2 cellular contexts compared by ENCODE assay signal in the genomic region with DNA sequence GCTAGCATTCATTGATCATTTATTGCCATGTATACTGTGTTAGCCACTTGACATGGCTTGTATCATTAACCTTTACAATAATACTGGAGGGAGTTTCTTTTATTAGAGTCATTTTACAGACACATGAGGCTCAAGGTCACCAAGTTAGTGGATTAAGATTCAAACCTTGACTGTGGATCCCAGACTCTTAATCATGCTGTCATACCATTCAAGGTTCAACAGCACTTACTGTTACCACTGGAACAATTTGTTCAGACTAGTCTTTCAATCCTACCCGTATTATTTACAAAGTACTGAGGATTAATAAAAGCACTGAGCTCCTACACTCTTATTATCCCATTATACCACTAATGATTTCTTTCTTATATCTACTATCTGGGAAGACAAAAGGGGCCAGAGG.
TF ChIP-seq lines count a peak whose summit lies in the region.

No MANE protein-coding gene starts in this region.

TF ChIP-seq in SK-N-SH, 30 proteins besides CTCF, POLR2A, EP300 and RAD21:
- TF ChIP-seq NRF1 (IDR thresholded peaks at IDR 0.05; ENCODE audit: low read depth, low read length) (no peak), MEF2A (IDR thresholded peaks at IDR 0.05; ENCODE audit: borderline replicate concordance, low read depth) (no peak), POLR2AphosphoS5 (IDR thresholded peaks at IDR 0.05; ENCODE audit: low read depth, low read length) (no peak), RFX5 (IDR thresholded peaks at IDR 0.05; ENCODE audit: low read length) (no peak)
- TF ChIP-seq, protein P1, sequence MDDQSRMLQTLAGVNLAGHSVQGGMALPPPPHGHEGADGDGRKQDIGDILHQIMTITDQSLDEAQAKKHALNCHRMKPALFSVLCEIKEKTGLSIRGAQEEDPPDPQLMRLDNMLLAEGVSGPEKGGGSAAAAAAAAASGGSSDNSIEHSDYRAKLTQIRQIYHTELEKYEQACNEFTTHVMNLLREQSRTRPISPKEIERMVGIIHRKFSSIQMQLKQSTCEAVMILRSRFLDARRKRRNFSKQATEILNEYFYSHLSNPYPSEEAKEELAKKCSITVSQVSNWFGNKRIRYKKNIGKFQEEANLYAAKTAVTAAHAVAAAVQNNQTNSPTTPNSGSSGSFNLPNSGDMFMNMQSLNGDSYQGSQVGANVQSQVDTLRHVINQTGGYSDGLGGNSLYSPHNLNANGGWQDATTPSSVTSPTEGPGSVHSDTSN (IDR thresholded peaks at IDR 0.05), result no peak

TF ChIP-seq in SK-N-SH treated with all-trans-retinoic acid at 6 μM for 48 hours, 23 proteins besides CTCF, POLR2A, EP300 and RAD21:
- TF ChIP-seq, protein P2, sequence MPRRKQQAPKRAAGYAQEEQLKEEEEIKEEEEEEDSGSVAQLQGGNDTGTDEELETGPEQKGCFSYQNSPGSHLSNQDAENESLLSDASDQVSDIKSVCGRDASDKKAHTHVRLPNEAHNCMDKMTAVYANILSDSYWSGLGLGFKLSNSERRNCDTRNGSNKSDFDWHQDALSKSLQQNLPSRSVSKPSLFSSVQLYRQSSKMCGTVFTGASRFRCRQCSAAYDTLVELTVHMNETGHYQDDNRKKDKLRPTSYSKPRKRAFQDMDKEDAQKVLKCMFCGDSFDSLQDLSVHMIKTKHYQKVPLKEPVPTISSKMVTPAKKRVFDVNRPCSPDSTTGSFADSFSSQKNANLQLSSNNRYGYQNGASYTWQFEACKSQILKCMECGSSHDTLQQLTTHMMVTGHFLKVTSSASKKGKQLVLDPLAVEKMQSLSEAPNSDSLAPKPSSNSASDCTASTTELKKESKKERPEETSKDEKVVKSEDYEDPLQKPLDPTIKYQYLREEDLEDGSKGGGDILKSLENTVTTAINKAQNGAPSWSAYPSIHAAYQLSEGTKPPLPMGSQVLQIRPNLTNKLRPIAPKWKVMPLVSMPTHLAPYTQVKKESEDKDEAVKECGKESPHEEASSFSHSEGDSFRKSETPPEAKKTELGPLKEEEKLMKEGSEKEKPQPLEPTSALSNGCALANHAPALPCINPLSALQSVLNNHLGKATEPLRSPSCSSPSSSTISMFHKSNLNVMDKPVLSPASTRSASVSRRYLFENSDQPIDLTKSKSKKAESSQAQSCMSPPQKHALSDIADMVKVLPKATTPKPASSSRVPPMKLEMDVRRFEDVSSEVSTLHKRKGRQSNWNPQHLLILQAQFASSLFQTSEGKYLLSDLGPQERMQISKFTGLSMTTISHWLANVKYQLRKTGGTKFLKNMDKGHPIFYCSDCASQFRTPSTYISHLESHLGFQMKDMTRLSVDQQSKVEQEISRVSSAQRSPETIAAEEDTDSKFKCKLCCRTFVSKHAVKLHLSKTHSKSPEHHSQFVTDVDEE (CRISPR knock-in tag; IDR thresholded peaks at IDR 0.05), result no peak
- TF ChIP-seq RARB (CRISPR knock-in tag; IDR thresholded peaks at IDR 0.05) (no peak), ESRRG (CRISPR knock-in tag; IDR thresholded peaks at IDR 0.05) (no peak), CSDC2 (CRISPR knock-in tag; IDR thresholded peaks at IDR 0.05) (no peak), ISL1 (CRISPR knock-in tag; IDR thresholded peaks at IDR 0.05) (no peak), ZC3H10 (CRISPR knock-in tag; IDR thresholded peaks at IDR 0.05) (no peak), ZNF70 (CRISPR knock-in tag; IDR thresholded peaks at IDR 0.05) (no peak), GLIS3 (CRISPR knock-in tag; IDR thresholded peaks at IDR 0.05) (no peak), ZNF8 (CRISPR knock-in tag; IDR thresholded peaks at IDR 0.05) (no peak)
- TF ChIP-seq, protein P3, sequence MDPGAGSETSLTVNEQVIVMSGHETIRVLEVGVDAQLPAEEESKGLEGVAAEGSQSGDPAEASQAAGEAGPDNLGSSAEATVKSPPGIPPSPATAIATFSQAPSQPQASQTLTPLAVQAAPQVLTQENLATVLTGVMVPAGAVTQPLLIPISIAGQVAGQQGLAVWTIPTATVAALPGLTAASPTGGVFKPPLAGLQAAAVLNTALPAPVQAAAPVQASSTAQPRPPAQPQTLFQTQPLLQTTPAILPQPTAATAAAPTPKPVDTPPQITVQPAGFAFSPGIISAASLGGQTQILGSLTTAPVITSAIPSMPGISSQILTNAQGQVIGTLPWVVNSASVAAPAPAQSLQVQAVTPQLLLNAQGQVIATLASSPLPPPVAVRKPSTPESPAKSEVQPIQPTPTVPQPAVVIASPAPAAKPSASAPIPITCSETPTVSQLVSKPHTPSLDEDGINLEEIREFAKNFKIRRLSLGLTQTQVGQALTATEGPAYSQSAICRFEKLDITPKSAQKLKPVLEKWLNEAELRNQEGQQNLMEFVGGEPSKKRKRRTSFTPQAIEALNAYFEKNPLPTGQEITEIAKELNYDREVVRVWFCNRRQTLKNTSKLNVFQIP (CRISPR knock-in tag; IDR thresholded peaks at IDR 0.05; ENCODE audit: borderline replicate concordance, low read depth), result no peak
TF ChIP-seq in SK-N-SH treated with all-trans-retinoic acid at 6 μM for 48 hours: peak in this region for 0.
